In genomic region chr12:122895757-122896636, GRCh38 we compare ENCODE assay signal across 8 cellular contexts. TPM values are rescaled to one million over a fixed set of nuclear protein-coding genes. Genes with fewer than 3 reads are reported as not detected.
A peak's percentile ranks its signal among the peaks of the same experiment; 100 is the strongest.
DNase-seq lines count a peak whose midpoint lies in the region; ATAC-seq and TF ChIP-seq lines count a peak whose summit lies in the region.

Gene VPS37B, minus strand, starts transcription at chr12:122896124. Its CDS starts 62 bp downstream, at chr12:122896062.

- H3K27me3 ChIP-seq in iPS-20b (ENCODE audit: insufficient read depth, low read length): peaks cover 50% of the 10 kb centered on the region
- H3K27me3 ChIP-seq in skeletal muscle tissue (ENCODE audit: control insufficient read depth in 3 of 3, insufficient read depth in 3 of 3, low read length in 3 of 3): no peaks in the 10 kb centered on the region

- no peak for TF ChIP-seq CTCF in WI38 (IDR thresholded peaks at IDR 0.05; ENCODE audit: low read depth, low read length)

- DNase-seq in COLO668 (lab: John Stamatoyannopoulos, UW; ENCODE audit: unreplicated experiment) (peak; percentile 95), NCI-H1105 treated with DMSO at 0.1 percent for 48 hours (lab: John Stamatoyannopoulos, UW) (peak; percentile 50), T47D (ENCODE audit: low read depth in 1 of 2, low spot score in 1 of 2) (peak; percentile 82 to 95)

- H3K4me1 ChIP-seq in iPS-20b (ENCODE audit: insufficient read depth, low read length): peaks cover 27% of the 10 kb centered on the region; the same call in 1 of the 2 replicates
- H3K4me1 ChIP-seq in skeletal muscle tissue (ENCODE audit: control insufficient read depth in 3 of 3, insufficient read depth in 3 of 3, low read length in 3 of 3): peaks cover 30 to 43% (median 40%) of the 10 kb centered on the region in 3 donors

- H3K9ac ChIP-seq in iPS-20b (ENCODE audit: low read depth, low read length) (peak within 1 kb of the TSS; percentile 87), skeletal muscle tissue (ENCODE audit: low read depth in 1 of 3, low read length in 3 of 3) (peak within 1 kb of the TSS; percentile 92 to 98 (median 92))

- no peaks in the 10 kb centered on the region for H3K36me3 ChIP-seq in iPS-20b (ENCODE audit: insufficient read depth, low read depth, low read length)
- no peaks in the 10 kb centered on the region for H3K36me3 ChIP-seq in skeletal muscle tissue (ENCODE audit: control insufficient read depth in 3 of 3, insufficient read depth in 3 of 3, low read length in 3 of 3)

- H3K4me3 ChIP-seq in WI38 (ENCODE audit: low read depth, low read length): peak within 1 kb of the TSS; percentile 99
- peak within 1 kb of the TSS; percentile 86 for H3K4me3 ChIP-seq in iPS-20b (ENCODE audit: low read length)
- peak within 1 kb of the TSS; percentile 77 to 88 (median 84) for H3K4me3 ChIP-seq in skeletal muscle tissue (ENCODE audit: low read length in 3 of 3)

- ATAC-seq in GM21528 (IDR thresholded peaks at IDR 0.05; ENCODE audit: low FRiP score, unreplicated experiment) (peak; percentile 47), HG02884 (IDR thresholded peaks at IDR 0.05; ENCODE audit: unreplicated experiment) (no peak)

- H3K9me3 ChIP-seq in iPS-20b (ENCODE audit: insufficient read depth, low read depth, low read length) (no peaks in the 10 kb centered on the region), skeletal muscle tissue (ENCODE audit: control insufficient read depth in 3 of 3, low read length in 3 of 3) (no peaks in the 10 kb centered on the region)

- no peak within 1 kb of the TSS for H3K27ac ChIP-seq in iPS-20b (ENCODE audit: low read length)
- peak within 1 kb of the TSS; percentile 76 for H3K27ac ChIP-seq in skeletal muscle tissue (ENCODE audit: low read depth, low read length)

- in situ Hi-C loops in T47D (cut with HindIII; ENCODE audit: low pct_unique_long_range_greater_than_20kb, low sequenced_read_pairs): no loop called here

RNA-seq across cellular contexts. Expression of gene VPS37B, which starts in this region (rescaled TPM):
- 11.5 TPM for total RNA-seq in skeletal muscle tissue
